ENCODE assay signal across 8 cellular contexts in genomic region chr12:55743131-55743921, GRCh38. TPM values are rescaled to one million over a fixed set of nuclear protein-coding genes. Genes with fewer than 3 reads are reported as not detected.
A peak's percentile ranks its signal among the peaks of the same experiment; 100 is the strongest.
DNase-seq lines count a peak whose midpoint lies in the region; ATAC-seq and TF ChIP-seq lines count a peak whose summit lies in the region.

No MANE protein-coding gene starts in this region.

- H3K9ac ChIP-seq in HUES64 (ENCODE audit: low read depth, low read length), result peak overlapping the region; percentile 87

- TF ChIP-seq POLR2A in body of pancreas (IDR thresholded peaks at IDR 0.05) (peak in 1 of 3 donors; percentile 8), spleen (IDR thresholded peaks at IDR 0.05) (no peak)

- TF ChIP-seq CTCF in body of pancreas (IDR thresholded peaks at IDR 0.05) (no peak), spleen (IDR thresholded peaks at IDR 0.05 in 8 of 11, conservative IDR thresholded peaks at IDR 0.05 in 3 of 11) (no peak)

- H3K4me3 ChIP-seq in HUES64 (ENCODE audit: low read length) (peak overlapping the region; percentile 94), body of pancreas (peak overlapping the region; percentile 28 to 31), spleen (peak overlapping the region; percentile 56 to 97 (median 72))

- peak overlapping the region; percentile 80 to 90 for H3K27ac Mint-ChIP-seq in T-cell

- intact Hi-C loops in body of pancreas (cut with DNase I), result loop anchor here (10.0 kb wide), 3 partner anchors 81 to 291 kb away; partner anchors contain the start of gene DNAJC14
- intact Hi-C loops in spleen (cut with DNase I; ENCODE audit: low total_unique reads), result loop anchor here (5.0 kb wide), 2 partner anchors 199 to 299 kb away; partner anchors contain the start of gene RPS26

- peaks cover 14% of the 10 kb centered on the region for H3K36me3 ChIP-seq in HUES64 (ENCODE audit: insufficient read depth, low read length)
- no peaks in the 10 kb centered on the region for H3K36me3 ChIP-seq in body of pancreas (replicated peaks in 1 of 2; ENCODE audit: insufficient read depth in 1 of 2, low read depth in 2 of 2)
- peaks cover 0 to 2% (median 0%) of the 10 kb centered on the region in 6 donors for H3K36me3 ChIP-seq in spleen

- H3K4me1 ChIP-seq in HUES64 (ENCODE audit: insufficient read depth, low read length) (peaks cover 35% of the 10 kb centered on the region), body of pancreas (peaks cover 27% of the 10 kb centered on the region), spleen (peaks cover 9 to 54% (median 39%) of the 10 kb centered on the region in 6 donors)

- H3K27me3 ChIP-seq in HUES64 (ENCODE audit: insufficient read depth, low read length), result no peaks in the 10 kb centered on the region
- no peaks in the 10 kb centered on the region for H3K27me3 ChIP-seq in body of pancreas
- H3K27me3 ChIP-seq in spleen (replicated peaks in 1 of 7), result peaks cover 0 to 27% (median 2%) of the 10 kb centered on the region in 7 donors

- H3K27ac ChIP-seq in HUES64 (ENCODE audit: low read depth, low read length) (peak overlapping the region; percentile 78; the same call in 1 of the 2 replicates), body of pancreas (peak overlapping the region in 2 of 4 donors; percentile 6 to 32), spleen (peak overlapping the region in 6 of 8 donors; percentile 26 to 87 (median 72))

- peaks cover 30 to 54% (median 43%) of the 10 kb centered on the region in 3 donors for H3K4me1 Mint-ChIP-seq in T-cell

- H3K36me3 Mint-ChIP-seq in T-cell, result no peaks in the 10 kb centered on the region

- peak overlapping the region; percentile 91 to 92 (median 91) for H3K4me3 Mint-ChIP-seq in T-cell

- no peaks in the 10 kb centered on the region for H3K27me3 Mint-ChIP-seq in T-cell

- WGBS in HUES64, result under 1% methylated on average over 63 of the region's 90 CpGs
- 0 to 1% methylated on average over 17 to 30 of the region's 90 CpGs for WGBS in body of pancreas, 2 donors
- WGBS in spleen, 5 donors, result 1 to 3% (median 1%) methylated on average over 16 to 86 of the region's 90 CpGs

- H3K9me3 ChIP-seq in HUES64 (ENCODE audit: insufficient read depth, low read depth, low read length), result no peaks in the 10 kb centered on the region
- H3K9me3 ChIP-seq in body of pancreas, result no peaks in the 10 kb centered on the region
- H3K9me3 ChIP-seq in spleen, result no peaks in the 10 kb centered on the region

- no peaks in the 10 kb centered on the region for H3K9me3 Mint-ChIP-seq in T-cell

- POLR2A ChIA-PET in T-cell (lab: Charles Lee), result interaction anchor here in 1 of 2 donors (0.7 to 1.0 kb wide), 2 partner anchors 74 to 230 kb away, joined by 3 to 6 read pairs; partner anchors contain the start of gene RAB5B

- ATAC-seq in GM19463 (IDR thresholded peaks at IDR 0.05; ENCODE audit: unreplicated experiment), result peak; percentile 40
- ATAC-seq in T-cell (replicated peaks in 1 of 4), result peak; percentile 64 to 72 (median 68)
- ATAC-seq in body of pancreas, result peak; percentile 49

- DNase-seq in D341Med (ENCODE audit: low spot score), result peak; percentile 90
- DNase-seq in T-cell, result peak in 30 of 34 experiments; percentile 10 to 63 (median 50)
- DNase-seq in body of pancreas, result peak; percentile 46 to 65 (median 62)
- DNase-seq in iPS-NIHi11 (ENCODE audit: low spot score), result peak; percentile 76
- DNase-seq in spleen, result peak; percentile 91
- no peak for DNase-seq in DMS79 (lab: John Stamatoyannopoulos, UW)

- CTCF ChIA-PET in T-cell (lab: Charles Lee), result interaction anchor here in 1 of 2 donors (0.6 to 2.3 kb wide), 3 partner anchors 75 to 981 kb away, joined by 3 to 11 read pairs (median 3); partner anchors contain the start of genes ORMDL2 and SARNP

RNA-seq across cellular contexts. Expression of gene GDF11, which starts 0.4 kb away (rescaled TPM):
- polyA plus RNA-seq in HUES64 (2013, experiment 1 of 2), result 16.3 TPM
- polyA plus RNA-seq in HUES64 (2013, experiment 2 of 2), result 16.2 TPM
- 10 to 100 TPM in 4 of 5 donors, 1 to 10 TPM in 1; 7.5 to 12.9 (median 11.5) TPM for total RNA-seq in T-cell
- under 1 TPM; 0.33 to 0.78 TPM for total RNA-seq in body of pancreas
- 10 to 100 TPM in 5 of 7 donors, 1 to 10 TPM in 2; 6.1 to 14.5 (median 10.7) TPM for total RNA-seq in spleen
- 1 to 10 TPM; 3.5 to 5.5 (median 4.0) TPM for polyA plus RNA-seq in spleen

RNA-seq across cellular contexts. Expression of gene CD63, which starts 14.5 kb away (rescaled TPM):
- polyA plus RNA-seq in HUES64 (2013, experiment 1 of 2), result 373 TPM
- 387 TPM for polyA plus RNA-seq in HUES64 (2013, experiment 2 of 2)
- total RNA-seq in T-cell (10 to 100 TPM; 41.3 to 88.2 (median 73.5) TPM), body of pancreas (100 to 1,000 TPM; 341 to 511 TPM), spleen (100 to 1,000 TPM; 440 to 750 (median 627) TPM)
- 100 to 1,000 TPM; 395 to 693 (median 509) TPM for polyA plus RNA-seq in spleen

RNA-seq across cellular contexts. Expression of gene RDH5, which starts 23.1 kb away (rescaled TPM):
- polyA plus RNA-seq in HUES64 (2013, experiment 1 of 2), result 2.1 TPM
- 1.6 TPM for polyA plus RNA-seq in HUES64 (2013, experiment 2 of 2)
- total RNA-seq in T-cell (10 to 100 TPM; 13.0 to 29.1 (median 22.4) TPM), body of pancreas (10 to 100 TPM in 1 of 2 donors, 1 to 10 TPM in 1; 4.2 to 20.4 TPM), spleen (10 to 100 TPM in 5 of 7 donors, 1 to 10 TPM in 2; 7.4 to 17.4 (median 15.5) TPM)
- polyA plus RNA-seq in spleen, result 10 to 100 TPM in 1 of 3 donors, 1 to 10 TPM in 2; 4.7 to 12.1 (median 9.9) TPM

RNA-seq across cellular contexts. Expression of gene BLOC1S1, which starts 27.5 kb away (rescaled TPM):
- 90.1 TPM for polyA plus RNA-seq in HUES64 (2013, experiment 1 of 2)
- 106 TPM for polyA plus RNA-seq in HUES64 (2013, experiment 2 of 2)
- 10 to 100 TPM; 49.4 to 76.6 (median 72.7) TPM for total RNA-seq in T-cell
- 100 to 1,000 TPM in 1 of 2 donors, 10 to 100 TPM in 1; 86.1 to 105 TPM for total RNA-seq in body of pancreas
- total RNA-seq in spleen, result 100 to 1,000 TPM; 113 to 228 (median 141) TPM
- 100 to 1,000 TPM; 278 to 304 (median 282) TPM for polyA plus RNA-seq in spleen

RNA-seq across cellular contexts. Expression of gene ITGA7, which starts 35.6 kb away (rescaled TPM):
- polyA plus RNA-seq in HUES64 (2013, experiment 1 of 2), result 43.8 TPM
- 45.1 TPM for polyA plus RNA-seq in HUES64 (2013, experiment 2 of 2)
- total RNA-seq in T-cell, result 1 to 10 TPM; 2.6 to 4.6 (median 3.1) TPM
- total RNA-seq in body of pancreas, result 10 to 100 TPM; 11.4 to 52.1 TPM
- total RNA-seq in spleen, result 10 to 100 TPM; 13.8 to 93.2 (median 24.7) TPM
- polyA plus RNA-seq in spleen, result 10 to 100 TPM in 1 of 3 donors, 1 to 10 TPM in 2; 4.4 to 18.0 (median 8.6) TPM

Comparison
In these comparisons a context has a peak if more than half of its experiments do, and no peak if none do; other contexts are left out.
1. H3K4me3 ChIP-seq: peak in every context shown above with its lines; median percentile 94 in HUES64; 72 in spleen; 30 in body of pancreas.